Comparison of ENCODE assay signal across 26 cellular contexts in genomic region chr15:79082363-79083070, GRCh38. TPM values are rescaled to one million over a fixed set of nuclear protein-coding genes. Genes with fewer than 3 reads are reported as not detected.
"Had no signal": no experiment of that assay in that cellular context is flagged by ENCODE, and none has a peak within 500 bp of the region (broad histone marks: within the 10 kb centered on the region; RNA-seq: fewer than 3 reads in every experiment).

No MANE protein-coding gene starts in this region.

- DNase-seq: cortex of kidney; foreskin fibroblast; gastrocnemius medialis; kidney; natural killer cell; occipital lobe; ovary; psoas muscle; spleen; stimulated activated CD4-positive, alpha-beta T cell treated with anti-CD3 and anti-CD28 coated beads, Interleukin-4, amount 100 ng/mL, for 4 hours; stimulated activated naive CD8-positive, alpha-beta T cell treated with anti-CD3 and anti-CD28 coated beads, Interleukin-15, Interleukin-2, amounts not matched to agents 100 U/mL and 50 U/mL, for 24 hours; substantia nigra; testis had no signal

- H3K9me3 Mint-ChIP-seq: memory B cell; natural killer cell; stimulated activated memory B cell treated with anti-CD40 and anti-IgM and Interleukin-4, amounts not matched to agents 10 μg/mL and 1 μg/mL and 100 μg/mL, for 72 hours; type B pancreatic cell had no signal

- H3K9me3 ChIP-seq: gastrocnemius medialis, ovary, psoas muscle, spleen, testis, tibial artery had no signal

- FAIRE-seq: kidney, urothelium cell line had no signal

- H3K4me3 Mint-ChIP-seq: memory B cell; natural killer cell; stimulated activated memory B cell treated with anti-CD40 and anti-IgM and Interleukin-4, amounts not matched to agents 10 μg/mL and 1 μg/mL and 100 μg/mL, for 72 hours; type B pancreatic cell had no signal

- H3K4me3 ChIP-seq: gastrocnemius medialis, lung, ovary, psoas muscle, skin epidermis, spleen, testis, tibial artery had no signal

- H3K4me1 ChIP-seq: gastrocnemius medialis, psoas muscle, spleen, testis, tibial artery had no signal

- ATAC-seq: esophagus mucosa; gastrocnemius medialis; left lobe of liver; natural killer cell; psoas muscle; right cardiac atrium; stimulated activated memory B cell treated with anti-CD40 and anti-IgM and Interleukin-4, amounts not matched to agents 10 μg/mL and 1 μg/mL and 100 μg/mL, for 72 hours; stimulated activated naive CD8-positive, alpha-beta T cell treated with anti-CD3 and anti-CD28 coated beads, Interleukin-15, Interleukin-2, amounts not matched to agents 100 U/mL and 50 U/mL, for 24 hours had no signal

- H3K27me3 ChIP-seq: ovary, testis had no signal

- H3K27ac Mint-ChIP-seq: memory B cell; natural killer cell; stimulated activated memory B cell treated with anti-CD40 and anti-IgM and Interleukin-4, amounts not matched to agents 10 μg/mL and 1 μg/mL and 100 μg/mL, for 72 hours; type B pancreatic cell had no signal

- H3K4me1 Mint-ChIP-seq: natural killer cell had no signal

- H3K27ac ChIP-seq: epithelial cell of prostate, gastrocnemius medialis, ovary, psoas muscle, skin epidermis, spleen, testis, tibial artery had no signal

- H3K36me3 Mint-ChIP-seq: memory B cell; natural killer cell; stimulated activated memory B cell treated with anti-CD40 and anti-IgM and Interleukin-4, amounts not matched to agents 10 μg/mL and 1 μg/mL and 100 μg/mL, for 72 hours; type B pancreatic cell had no signal

- H3K36me3 ChIP-seq: gastrocnemius medialis, ovary, spleen, tibial artery had no signal

RNA-seq across cellular contexts. Expression of gene RASGRF1, which starts 8.1 kb away (rescaled TPM):
- total RNA-seq: gastrocnemius medialis, left lobe of liver, mononuclear cell, natural killer cell, psoas muscle had no signal
- polyA plus RNA-seq: liver had no signal
